In genomic region chr19:51259348-51260245, GRCh38 we compare ENCODE assay signal across 9 cellular contexts. TPM values are rescaled to one million over a fixed set of nuclear protein-coding genes. Genes with fewer than 3 reads are reported as not detected.
DNase-seq lines count a peak whose midpoint lies in the region; ATAC-seq, FAIRE-seq and TF ChIP-seq lines count a peak whose summit lies in the region.
"Had no signal": no experiment of that assay in that cellular context is flagged by ENCODE, and none has a peak within 500 bp of the region (broad histone marks: within the 10 kb centered on the region; RNA-seq: fewer than 3 reads in every experiment).

No MANE protein-coding gene starts in this region.

- no peak overlapping the region for H3K27ac Mint-ChIP-seq in CD4-positive, alpha-beta memory T cell
- H3K27ac Mint-ChIP-seq in type B pancreatic cell = no peak overlapping the region

- no peaks in the 10 kb centered on the region for H3K9me3 Mint-ChIP-seq in CD4-positive, alpha-beta memory T cell
- no peaks in the 10 kb centered on the region for H3K9me3 Mint-ChIP-seq in type B pancreatic cell

- no peaks in the 10 kb centered on the region for H3K36me3 Mint-ChIP-seq in CD4-positive, alpha-beta memory T cell
- H3K36me3 Mint-ChIP-seq in type B pancreatic cell = no peaks in the 10 kb centered on the region

- POLR2A ChIA-PET in CD4-positive, alpha-beta memory T cell (lab: Charles Lee; ENCODE audit: partially characterized antibody) = interaction anchor here (1.1 kb wide), 1 partner anchor 101 kb away, joined by 3 read pairs; no protein-coding TSS in a partner anchor
- POLR2A ChIA-PET in GM12878 (lab: Charles Lee) = no interaction called here

- H3K27me3 ChIP-seq in CD4-positive, alpha-beta memory T cell (ENCODE audit: insufficient read depth, low read length) = no peaks in the 10 kb centered on the region
- H3K27me3 ChIP-seq in GM12878 (replicated peaks in 1 of 2; ENCODE audit: control insufficient read depth in 2 of 2, insufficient read depth in 2 of 2, low read length in 1 of 2) = no peaks in the 10 kb centered on the region; a peak in 1 of 4 replicates
- H3K27me3 ChIP-seq in right lobe of liver = no peaks in the 10 kb centered on the region

- H3K79me2 ChIP-seq in GM12878 (ENCODE audit: control insufficient read depth, insufficient read depth, low read length) = no peaks in the 10 kb centered on the region

- no TSS peak for BruUV-seq in GM12878 (replicated peaks; lab: Mats Ljungman, UMichigan)

- CTCF ChIA-PET in CD4-positive, alpha-beta memory T cell (lab: Charles Lee; ENCODE audit: partially characterized antibody) = interaction anchor here (0.7 to 2.2 kb wide), 6 partner anchors 10 to 182 kb away, joined by 3 to 11 read pairs (median 4); no protein-coding TSS in a partner anchor
- CTCF ChIA-PET in GM12878 (lab: Yijun Ruan, JAX) = interaction anchor here (0.6 to 6.6 kb wide), 22 partner anchors 11 to 1124 kb away, joined by 3 to 121 read pairs (median 3); partner anchors contain the start of gene CD33

- no peak overlapping the region for H3K4me3 ChIP-seq in CD4-positive, alpha-beta memory T cell (ENCODE audit: low read length in 2 of 2)
- no peak overlapping the region for H3K4me3 ChIP-seq in GM12878
- H3K4me3 ChIP-seq in right lobe of liver = no peak overlapping the region

- TF ChIP-seq CTCF in GM12878 (IDR thresholded peaks at IDR 0.05 in 2 of 3, conservative IDR thresholded peaks at IDR 0.05 in 1 of 3; ENCODE audit: control insufficient read depth in 2 of 3, extremely low read depth in 1 of 3, insufficient read depth in 1 of 3, low read depth in 3 of 3, low read length in 3 of 3) (peak; percentile 82 to 87 (median 85)), right lobe of liver (IDR thresholded peaks at IDR 0.05) (peak; percentile 47 to 67 (median 56)), type B pancreatic cell (conservative IDR thresholded peaks at IDR 0.05) (peak; percentile 80)

- H3K4me3 Mint-ChIP-seq in CD4-positive, alpha-beta memory T cell = no peak overlapping the region
- no peak overlapping the region for H3K4me3 Mint-ChIP-seq in type B pancreatic cell

- H3K4me1 ChIP-seq in CD4-positive, alpha-beta memory T cell (ENCODE audit: insufficient read depth, low read length) = peaks cover 6% of the 10 kb centered on the region
- H3K4me1 ChIP-seq in GM12878 (ENCODE audit: control insufficient read depth, insufficient read depth, low read length) = no peaks in the 10 kb centered on the region
- H3K4me1 ChIP-seq in right lobe of liver = no peaks in the 10 kb centered on the region

- in situ Hi-C loops in GM12878 (cut with MboI) = loop anchor here (5.0 kb wide), 1 partner anchor 102 kb away; no protein-coding TSS in a partner anchor

- H2AFZ ChIP-seq in GM12878 (ENCODE audit: control insufficient read depth, low read depth, low read length) = no peak overlapping the region

- no peaks in the 10 kb centered on the region for H3K36me3 ChIP-seq in CD4-positive, alpha-beta memory T cell (ENCODE audit: insufficient read depth, low read length)
- H3K36me3 ChIP-seq in GM12878 (ENCODE audit: control insufficient read depth in 2 of 2, insufficient read depth in 2 of 2, low read length in 1 of 2) (no peaks in the 10 kb centered on the region), right lobe of liver (no peaks in the 10 kb centered on the region)

- TF ChIP-seq POLR2A in GM12878 (IDR thresholded peaks at IDR 0.05; ENCODE audit: low read depth, low read length) (no peak), right lobe of liver (IDR thresholded peaks at IDR 0.05) (no peak)

- SMC1A ChIA-PET in GM12878 (lab: Charles Lee; ENCODE audit: uncharacterized antibody, unreplicated experiment) = interaction anchor here (0.6 to 4.2 kb wide), 8 partner anchors 10 to 244 kb away, joined by 3 to 19 read pairs (median 4); no protein-coding TSS in a partner anchor

- peak; percentile 87 for TF ChIP-seq RAD21 in GM12878 (IDR thresholded peaks at IDR 0.05; ENCODE audit: insufficient read depth, low read depth, low read length)

- FAIRE-seq in GM12878 (lab: Jason Lieb, UNC) = peak; percentile 7

- no peaks in the 10 kb centered on the region for H4K20me1 ChIP-seq in GM12878 (ENCODE audit: control insufficient read depth, insufficient read depth)

- peak; percentile 75 for ATAC-seq in GM12878
- ATAC-seq in right lobe of liver = peak; percentile 44 to 80 (median 56)
- no peak for ATAC-seq in GM18868 (IDR thresholded peaks at IDR 0.05; ENCODE audit: unreplicated experiment)
- ATAC-seq in GM19324 (IDR thresholded peaks at IDR 0.05; ENCODE audit: low FRiP score, unreplicated experiment) = no peak

- no peaks in the 10 kb centered on the region for H3K9me3 ChIP-seq in CD4-positive, alpha-beta memory T cell (ENCODE audit: control insufficient read depth in 1 of 2, low read length in 2 of 2)
- H3K9me3 ChIP-seq in GM12878 (replicated peaks; ENCODE audit: control insufficient read depth, insufficient read depth, low read length) = no peaks in the 10 kb centered on the region
- H3K9me3 ChIP-seq in right lobe of liver = no peaks in the 10 kb centered on the region

- RAD21 ChIA-PET in GM12878 (lab: Charles Lee; ENCODE audit: unreplicated experiment) = interaction anchor here (0.7 to 2.0 kb wide), 7 partner anchors 90 to 152 kb away, joined by 3 to 12 read pairs (median 4); partner anchors contain the start of gene CTU1

- no peak for TF ChIP-seq EP300 in GM12878 (IDR thresholded peaks at IDR 0.05; ENCODE audit: borderline replicate concordance in 1 of 2, control insufficient read depth in 1 of 2, low read depth in 2 of 2, low read length in 2 of 2)

- no peak overlapping the region for H3K4me2 ChIP-seq in GM12878 (ENCODE audit: control insufficient read depth, insufficient read depth)

- intact Hi-C loops in CD4-positive, alpha-beta memory T cell (cut with micrococcal nuclease) = loop anchor here (1.0 kb wide), 1 partner anchor 101 kb away; no protein-coding TSS in a partner anchor
- intact Hi-C loops in GM12878 (cut with micrococcal nuclease; ENCODE audit: unreplicated experiment) (loop anchor here (1.0 kb wide), 1 partner anchor 101 kb away; no protein-coding TSS in a partner anchor), right lobe of liver (cut with DNase I) (no loop called here)

- H3K27ac ChIP-seq in CD4-positive, alpha-beta memory T cell (ENCODE audit: low read depth, low read length) = no peak overlapping the region
- H3K27ac ChIP-seq in GM12878 (ENCODE audit: control insufficient read depth, insufficient read depth) (no peak overlapping the region), right lobe of liver (no peak overlapping the region)

- DNase-seq in CD4-positive, alpha-beta memory T cell = peak in 4 of 5 donors; percentile 1 to 15 (median 5)
- DNase-seq in H4 (ENCODE audit: low spot score) (peak; percentile 44), RPMI8226 (peak; percentile 64), GM12878 (ENCODE audit: low read depth, low spot score) (peak; percentile 12), right lobe of liver (no peak), type B pancreatic cell (ENCODE audit: extremely low spot score, unreplicated experiment) (no peak)

- peaks cover 2 to 18% (median 12%) of the 10 kb centered on the region in 4 donors for H3K4me1 Mint-ChIP-seq in CD4-positive, alpha-beta memory T cell
- H3K4me1 Mint-ChIP-seq in type B pancreatic cell (ENCODE audit: unreplicated experiment) = no peaks in the 10 kb centered on the region

- H3K27me3 Mint-ChIP-seq in CD4-positive, alpha-beta memory T cell = peaks cover 8 to 12% of the 10 kb centered on the region in 2 donors
- H3K27me3 Mint-ChIP-seq in type B pancreatic cell = peaks cover 11% of the 10 kb centered on the region

- WGBS in GM12878 (ENCODE audit: insufficient coverage, insufficient replicate concordance, low lambda C conversion rate, missing lambda C conversion rate) = 22% methylated on average over 5 of the region's 5 CpGs
- WGBS in right lobe of liver (ENCODE audit: insufficient coverage, low coverage, low lambda C conversion rate, missing lambda C conversion rate) = 29% methylated on average over 5 of the region's 5 CpGs

- no peak overlapping the region for H3K9ac ChIP-seq in GM12878 (ENCODE audit: control insufficient read depth, insufficient read depth, low read length)

RNA-seq across cellular contexts. Expression of gene SIGLECL1, which starts 8.7 kb away (rescaled TPM):
- not detected for total RNA-seq in CD4-positive, alpha-beta memory T cell
- polyA plus RNA-seq in CD4-positive, alpha-beta memory T cell = not detected
- 0.39 TPM in 1 of 2 replicates, not detected in the other for total RNA-seq in H4 (2014; rRNA removed; shearing (Covaris generic))
- not detected in 2 replicates for total RNA-seq in GM12878 (2013; cell fraction: nucleolus; rRNA removed)
- not detected in 2 replicates for total RNA-seq in GM12878 (2014; rRNA removed)
- not detected in 2 replicates for total RNA-seq in GM12878 (2014; rRNA removed; fragmentation: Illumina TruSeq; extraction: Trizol)
- not detected in 2 replicates for total RNA-seq in GM12878 (2021)
- not detected for polyA plus RNA-seq in GM12878 (2011; ENCODE audit: low read depth)
- not detected in 2 replicates for polyA plus RNA-seq in GM12878 (2011; rRNA removed)
- polyA plus RNA-seq in GM12878 (2011; cell fraction: cytosol; rRNA removed) = not detected in 2 replicates
- not detected in 2 replicates for polyA plus RNA-seq in GM12878 (2011; cell fraction: nucleus; rRNA removed)
- polyA plus RNA-seq in GM12878 (2012) = not detected in 2 replicates
- polyA plus RNA-seq in GM12878 (2014; fragmentation: Illumina TruSeq; extraction: Trizol) = not detected in 2 replicates
- polyA plus RNA-seq in GM12878 (2014; fragmentation: Nextera tagmentation; extraction: Ambion mirVana) = not detected
- not detected in 2 replicates for polyA plus RNA-seq in GM12878 (2014; rRNA removed)
- not detected for polyA plus RNA-seq in GM12878 (2016; fragmentation: Nextera tagmentation; extraction: Ambion mirVana)
- polyA minus RNA-seq in GM12878 (2011; rRNA and poly(A)+ RNA removed) = not detected in 2 replicates
- not detected in 2 replicates for polyA minus RNA-seq in GM12878 (2011; cell fraction: cytosol; rRNA and poly(A)+ RNA removed)
- not detected in 2 replicates for polyA minus RNA-seq in GM12878 (2011; cell fraction: nucleus; rRNA and poly(A)+ RNA removed)
- total RNA-seq in right lobe of liver = not detected
- total RNA-seq in type B pancreatic cell (ENCODE audit: low replicate concordance) = not detected in 2 replicates
- total RNA-seq: skeletal muscle tissue had no signal

RNA-seq across cellular contexts. Expression of gene CD33, which starts 34.7 kb away (rescaled TPM):
- total RNA-seq in CD4-positive, alpha-beta memory T cell = under 1 TPM; 0.47 to 0.58 TPM
- not detected for polyA plus RNA-seq in CD4-positive, alpha-beta memory T cell
- total RNA-seq in H4 (2014; rRNA removed; shearing (Covaris generic)) = 3.3 and 13.9 TPM in 2 replicates
- total RNA-seq in GM12878 (2013; cell fraction: nucleolus; rRNA removed) = 3.5 TPM in 2 replicates
- total RNA-seq in GM12878 (2014; rRNA removed) (0.76 and 0.90 TPM in 2 replicates), GM12878 (2014; rRNA removed; fragmentation: Illumina TruSeq; extraction: Trizol) (0.72 and 0.74 TPM in 2 replicates), GM12878 (2021) (0.62 and 0.66 TPM in 2 replicates), right lobe of liver (1 to 10 TPM; 1.7 to 5.8 (median 3.8) TPM), type B pancreatic cell (ENCODE audit: low replicate concordance) (not detected in 2 replicates)
- 3.6 TPM for polyA plus RNA-seq in GM12878 (2011; ENCODE audit: low read depth)
- polyA plus RNA-seq in GM12878 (2011; rRNA removed) (15.1 and 17.9 TPM in 2 replicates), GM12878 (2014; fragmentation: Illumina TruSeq; extraction: Trizol) (0.57 and 1.2 TPM in 2 replicates), GM12878 (2014; fragmentation: Nextera tagmentation; extraction: Ambion mirVana) (1 to 10 TPM; 1.2 to 1.4 TPM), GM12878 (2014; rRNA removed) (0.60 and 0.72 TPM in 2 replicates), GM12878 (2016; fragmentation: Nextera tagmentation; extraction: Ambion mirVana) (under 1 TPM in 1 of 2 experiments, not detected in 1; 0.29 TPM)
- polyA plus RNA-seq in GM12878 (2011; cell fraction: cytosol; rRNA removed) = 9.1 and 9.9 TPM in 2 replicates
- 20.4 and 35.5 TPM in 2 replicates for polyA plus RNA-seq in GM12878 (2011; cell fraction: nucleus; rRNA removed)
- 2.3 and 2.8 TPM in 2 replicates for polyA plus RNA-seq in GM12878 (2012)
- 5.8 and 6.4 TPM in 2 replicates for polyA minus RNA-seq in GM12878 (2011; rRNA and poly(A)+ RNA removed)
- 2.7 and 4.3 TPM in 2 replicates for polyA minus RNA-seq in GM12878 (2011; cell fraction: cytosol; rRNA and poly(A)+ RNA removed)
- 5.1 and 7.5 TPM in 2 replicates for polyA minus RNA-seq in GM12878 (2011; cell fraction: nucleus; rRNA and poly(A)+ RNA removed)

RNA-seq across cellular contexts. Expression of gene IGLON5, which starts 51.8 kb away (rescaled TPM):
- not detected for total RNA-seq in CD4-positive, alpha-beta memory T cell
- not detected for polyA plus RNA-seq in CD4-positive, alpha-beta memory T cell
- 0.72 and 1.2 TPM in 2 replicates for total RNA-seq in H4 (2014; rRNA removed; shearing (Covaris generic))
- not detected in 2 replicates for total RNA-seq in GM12878 (2013; cell fraction: nucleolus; rRNA removed)
- not detected in 2 replicates for total RNA-seq in GM12878 (2014; rRNA removed)
- not detected in 2 replicates for total RNA-seq in GM12878 (2014; rRNA removed; fragmentation: Illumina TruSeq; extraction: Trizol)
- not detected in 2 replicates for total RNA-seq in GM12878 (2021)
- not detected for polyA plus RNA-seq in GM12878 (2011; ENCODE audit: low read depth)
- polyA plus RNA-seq in GM12878 (2011; rRNA removed) = not detected in 2 replicates
- not detected in 2 replicates for polyA plus RNA-seq in GM12878 (2011; cell fraction: cytosol; rRNA removed)
- not detected in 2 replicates for polyA plus RNA-seq in GM12878 (2011; cell fraction: nucleus; rRNA removed)
- polyA plus RNA-seq in GM12878 (2012) = 0.04 and 0.07 TPM in 2 replicates
- not detected in 2 replicates for polyA plus RNA-seq in GM12878 (2014; fragmentation: Illumina TruSeq; extraction: Trizol)
- polyA plus RNA-seq in GM12878 (2014; fragmentation: Nextera tagmentation; extraction: Ambion mirVana) = not detected
- polyA plus RNA-seq in GM12878 (2014; rRNA removed) = not detected in 2 replicates
- polyA plus RNA-seq in GM12878 (2016; fragmentation: Nextera tagmentation; extraction: Ambion mirVana) = not detected
- not detected in 2 replicates for polyA minus RNA-seq in GM12878 (2011; rRNA and poly(A)+ RNA removed)
- not detected in 2 replicates for polyA minus RNA-seq in GM12878 (2011; cell fraction: cytosol; rRNA and poly(A)+ RNA removed)
- polyA minus RNA-seq in GM12878 (2011; cell fraction: nucleus; rRNA and poly(A)+ RNA removed) = not detected in 2 replicates
- under 1 TPM; 0.27 to 0.80 (median 0.49) TPM for total RNA-seq in right lobe of liver
- total RNA-seq in type B pancreatic cell (ENCODE audit: low replicate concordance) = 0.33 and 18.0 TPM in 2 replicates
- total RNA-seq: skeletal muscle tissue had no signal

Comparison
In these comparisons a context has a peak if more than half of its experiments do, and no peak if none do; other contexts are left out.
1. DNase-seq: peak in CD4-positive, alpha-beta memory T cell (4 of 5), H4 (single experiment), RPMI8226 (single experiment) and GM12878 (single experiment); none in right lobe of liver (0 of 3) and type B pancreatic cell (single experiment).
2. ATAC-seq: peak in GM12878 (single experiment) and right lobe of liver (4 of 4); none in GM18868 (single experiment) and GM19324 (single experiment).
3. intact Hi-C loops: an anchor here in CD4-positive, alpha-beta memory T cell (1.0 kb wide) and GM12878 (1.0 kb wide); none called in right lobe of liver.
4. Peak in every context shown above with its lines, with median percentiles within 50 percentile points of each other: CTCF ChIP-seq.